In genomic region chr5:143402464-143403356, GRCh38 we compare ENCODE assay signal across 8 cellular contexts. TPM values are rescaled to one million over a fixed set of nuclear protein-coding genes. Genes with fewer than 3 reads are reported as not detected.
A peak's percentile ranks its signal among the peaks of the same experiment; 100 is the strongest.
DNase-seq lines count a peak whose midpoint lies in the region; ATAC-seq and TF ChIP-seq lines count a peak whose summit lies in the region.

No MANE protein-coding gene starts in this region.

- H3K4me3 ChIP-seq in Jurkat, Clone E6-1 (ENCODE audit: low read length): peak overlapping the region; percentile 75
- peak overlapping the region; percentile 70 to 91 for H3K4me3 ChIP-seq in ascending aorta
- peak overlapping the region; percentile 98 for H3K4me3 ChIP-seq in hepatocyte
- peak overlapping the region; percentile 93 for H3K4me3 ChIP-seq in psoas muscle

- ATAC-seq in psoas muscle: peak; percentile 53 to 64 (median 58)
- no peak for ATAC-seq in GM18861 (IDR thresholded peaks at IDR 0.05; ENCODE audit: unreplicated experiment)
- ATAC-seq in GM19452 (IDR thresholded peaks at IDR 0.05; ENCODE audit: unreplicated experiment): no peak

- DNase-seq in DMS53 (lab: John Stamatoyannopoulos, UW) (peak; percentile 87), T-helper 2 cell (peak; percentile 17 to 72 (median 32)), ascending aorta (ENCODE audit: low spot score in 2 of 2) (peak; percentile 24 to 82), hepatocyte (ENCODE audit: low spot score) (peak; percentile 71), psoas muscle (peak; percentile 75 to 86)
- peak; percentile 17 for DNase-seq in Jurkat, Clone E6-1 (ENCODE audit: low read depth, low spot score)

- intact Hi-C loops in ascending aorta (cut with DNase I) (loop anchor here (1.0 to 5.0 kb wide), 8 partner anchors 60 to 476 kb away; no protein-coding TSS in a partner anchor), psoas muscle (cut with DNase I) (loop anchor here (2.0 to 10.0 kb wide), 14 partner anchors 85 to 742 kb away; no protein-coding TSS in a partner anchor)

- peak overlapping the region; percentile 98 to 99 for H3K27ac ChIP-seq in ascending aorta
- peak overlapping the region; percentile 100 for H3K27ac ChIP-seq in hepatocyte
- H3K27ac ChIP-seq in psoas muscle: peak overlapping the region; percentile 99

- peaks cover 0 to 2% of the 10 kb centered on the region in 2 donors for H3K4me1 ChIP-seq in ascending aorta
- H3K4me1 ChIP-seq in hepatocyte (ENCODE audit: insufficient read depth): peaks cover 13% of the 10 kb centered on the region
- peaks cover 5% of the 10 kb centered on the region for H3K4me1 ChIP-seq in psoas muscle

- peaks cover 38% of the 10 kb centered on the region for H4K20me1 ChIP-seq in hepatocyte (ENCODE audit: insufficient read depth, poor library complexity, severe bottlenecking)

- no peaks in the 10 kb centered on the region for H3K9me2 ChIP-seq in hepatocyte (replicated peaks; ENCODE audit: insufficient read depth)

- H3K36me3 ChIP-seq in ascending aorta (no peaks in the 10 kb centered on the region), hepatocyte (replicated peaks; ENCODE audit: insufficient read depth, low read depth) (no peaks in the 10 kb centered on the region), psoas muscle (ENCODE audit: insufficient read depth in 1 of 2, low read depth in 1 of 2) (peaks cover 0 to 14% of the 10 kb centered on the region in 2 donors)

- H3K79me2 ChIP-seq in hepatocyte: peaks cover 55% of the 10 kb centered on the region

- peak overlapping the region; percentile 96 for H2AFZ ChIP-seq in hepatocyte

- H3K27me3 ChIP-seq in ascending aorta (no peaks in the 10 kb centered on the region), hepatocyte (no peaks in the 10 kb centered on the region), psoas muscle (ENCODE audit: insufficient read depth in 3 of 3, low read length in 2 of 3) (no peaks in the 10 kb centered on the region)

- TF ChIP-seq CTCF in ascending aorta (IDR thresholded peaks at IDR 0.05): no peak
- peak; percentile 10 for TF ChIP-seq CTCF in hepatocyte (IDR thresholded peaks at IDR 0.05; ENCODE audit: poor library complexity)
- TF ChIP-seq CTCF in psoas muscle (IDR thresholded peaks at IDR 0.05): no peak

- peak overlapping the region; percentile 93 for H3K4me2 ChIP-seq in hepatocyte

- WGBS in hepatocyte (ENCODE audit: low lambda C conversion rate, missing lambda C conversion rate): under 1% methylated on average over 39 of the region's 86 CpGs
- 0 to 1% (median 0%) methylated on average over 75 to 86 of the region's 86 CpGs for WGBS in psoas muscle, 3 donors

- H3K9me3 ChIP-seq in ascending aorta (no peaks in the 10 kb centered on the region), hepatocyte (ENCODE audit: low read depth) (no peaks in the 10 kb centered on the region), psoas muscle (no peaks in the 10 kb centered on the region)

RNA-seq across cellular contexts. Expression of gene NR3C1, which starts 0.8 kb away (rescaled TPM):
- 12.1 TPM for polyA plus RNA-seq in Jurkat, Clone E6-1 (2012; ENCODE audit: insufficient read depth, insufficient read length)
- 18.4 TPM for total RNA-seq in ascending aorta
- 53.2 and 60.5 TPM in 2 replicates for total RNA-seq in hepatocyte
- polyA plus RNA-seq in hepatocyte: 41.0 and 55.4 TPM in 2 replicates
- 10 to 100 TPM; 55.8 to 89.7 (median 63.6) TPM for total RNA-seq in psoas muscle
- 10 to 100 TPM; 16.5 to 34.5 (median 26.2) TPM for polyA plus RNA-seq in psoas muscle

Comparison
In these comparisons a context has a peak if more than half of its experiments do, and no peak if none do; other contexts are left out.
1. DNase-seq: peak in every context shown above with its lines; median percentile 87 in DMS53; 80 in psoas muscle; 71 in hepatocyte; 53 in ascending aorta; 32 in T-helper 2 cell; 17 in Jurkat, Clone E6-1.
2. ATAC-seq: peak in psoas muscle (4 of 4); none in GM18861 (single experiment) and GM19452 (single experiment).
3. Peak in every context shown above with its lines, with median percentiles within 50 percentile points of each other: H3K4me3 ChIP-seq and H3K27ac ChIP-seq.